In genomic region chr1:179399399-179399798, GRCh38 we compare ENCODE assay signal across 2 cellular contexts. TPM values are rescaled to one million over a fixed set of nuclear protein-coding genes. Genes with fewer than 3 reads are reported as not detected.
"Had no signal": no experiment of that assay in that cellular context is flagged by ENCODE, and none has a peak within 500 bp of the region (broad histone marks: within the 10 kb centered on the region; RNA-seq: fewer than 3 reads in every experiment).

No MANE protein-coding gene starts in this region.

RNA-seq across cellular contexts. Expression of gene AXDND1, which starts 33.6 kb away (rescaled TPM):
- total RNA-seq: HT-29, IMR-90 had no signal
